7 cellular contexts compared by ENCODE assay signal in the genomic region with DNA sequence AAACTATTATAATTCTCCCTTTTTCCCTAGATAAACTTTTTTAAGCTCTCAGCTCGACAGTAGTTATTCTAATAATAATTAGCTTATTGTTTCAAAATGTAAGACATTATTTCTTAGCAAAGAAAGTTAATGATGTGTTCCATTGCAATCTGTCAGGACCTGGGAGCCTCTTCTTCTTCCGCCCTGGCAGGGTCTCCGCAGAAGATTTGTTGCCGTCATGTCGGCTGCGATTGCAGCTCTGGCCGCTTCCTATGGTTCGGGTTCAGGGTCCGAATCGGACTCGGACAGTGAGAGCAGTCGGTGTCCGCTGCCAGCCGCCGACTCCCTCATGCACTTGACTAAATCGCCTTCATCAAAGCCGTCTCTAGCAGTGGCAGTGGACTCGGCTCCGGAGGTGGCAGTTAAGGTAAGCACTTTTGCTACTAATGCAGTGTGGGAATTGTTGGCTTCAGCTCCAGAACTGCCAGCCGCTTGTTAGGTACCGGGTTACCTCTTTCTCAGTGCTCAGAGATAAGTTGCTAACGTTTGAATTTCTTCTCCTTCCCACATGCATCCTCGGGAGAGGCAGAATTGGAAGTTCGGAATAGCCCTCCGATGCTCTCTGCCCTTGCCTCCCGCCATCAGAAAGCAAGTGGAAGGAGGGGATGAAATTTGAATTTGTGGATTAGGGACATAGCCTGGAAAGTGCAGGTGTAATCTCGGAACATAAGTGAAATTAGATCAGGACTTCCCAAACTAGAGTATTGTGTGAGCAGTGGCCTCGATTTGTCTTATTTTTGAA. TPM values are rescaled to one million over a fixed set of nuclear protein-coding genes. Genes with fewer than 3 reads are reported as not detected.
DNase-seq lines count a peak whose midpoint lies in the region; ATAC-seq and TF ChIP-seq lines count a peak whose summit lies in the region.

A gene (plus strand): TSS at position 200 of the 781 bp plus-strand sequence. CDS start 18 bp downstream, at position 218.

- no peaks in the 10 kb centered on the region for H3K9me3 ChIP-seq in endodermal cell (ENCODE audit: control insufficient read depth, low read length)

- CTCF ChIA-PET in activated CD8-positive, alpha-beta T cell treated with anti-CD3 and anti-CD28 coated beads for 36 hours (lab: Charles Lee): interaction anchor here (1.2 to 2.9 kb wide), 3 partner anchors 8 to 140 kb away, joined by 3 to 7 read pairs (median 4); no protein-coding TSS in a partner anchor

- H3K9me3 Mint-ChIP-seq in activated CD8-positive, alpha-beta T cell treated with anti-CD3 and anti-CD28 coated beads for 36 hours: no peaks in the 10 kb centered on the region
- H3K9me3 Mint-ChIP-seq in endodermal cell: no peaks in the 10 kb centered on the region

- POLR2A ChIA-PET in activated CD8-positive, alpha-beta T cell treated with anti-CD3 and anti-CD28 coated beads for 36 hours (lab: Charles Lee): interaction anchor here (0.6 to 1.6 kb wide), 9 partner anchors 8 to 721 kb away, joined by 3 to 5 read pairs (median 4); a partner anchor contains a TSS

- peaks cover 10% of the 10 kb centered on the region for H3K4me1 Mint-ChIP-seq in activated CD8-positive, alpha-beta T cell treated with anti-CD3 and anti-CD28 coated beads for 36 hours (ENCODE audit: low read depth)
- peaks cover 4% of the 10 kb centered on the region for H3K4me1 Mint-ChIP-seq in endodermal cell

- H3K27me3 ChIP-seq in endodermal cell (ENCODE audit: control insufficient read depth, insufficient read depth, low read length, poor library complexity, severe bottlenecking): no peaks in the 10 kb centered on the region

- peak within 1 kb of the TSS; percentile 97 for H3K27ac ChIP-seq in endodermal cell (ENCODE audit: low read depth, low read length)

- no peaks in the 10 kb centered on the region for H3K36me3 ChIP-seq in endodermal cell (ENCODE audit: control insufficient read depth, insufficient read depth, low read length)

- H3K4me3 ChIP-seq in endodermal cell (ENCODE audit: low read length): peak within 1 kb of the TSS; percentile 88

- ATAC-seq in GM18517 (IDR thresholded peaks at IDR 0.05; ENCODE audit: unreplicated experiment) (peak; percentile 60), HG02642 (IDR thresholded peaks at IDR 0.05; ENCODE audit: poor library complexity, unreplicated experiment) (peak; percentile 54)
- ATAC-seq in activated CD8-positive, alpha-beta T cell treated with anti-CD3 and anti-CD28 coated beads for 36 hours: peak; percentile 55

- TF ChIP-seq CTCF in activated CD8-positive, alpha-beta T cell treated with anti-CD3 and anti-CD28 coated beads for 36 hours (IDR thresholded peaks at IDR 0.05): no peak
- TF ChIP-seq CTCF in endodermal cell (conservative IDR thresholded peaks at IDR 0.05): no peak

- no peaks in the 10 kb centered on the region for H3K36me3 Mint-ChIP-seq in activated CD8-positive, alpha-beta T cell treated with anti-CD3 and anti-CD28 coated beads for 36 hours (ENCODE audit: low read depth)
- peaks cover under 1% of the 10 kb centered on the region for H3K36me3 Mint-ChIP-seq in endodermal cell (ENCODE audit: low read depth)

- intact Hi-C loops in activated CD8-positive, alpha-beta T cell treated with anti-CD3 and anti-CD28 coated beads for 36 hours (cut with micrococcal nuclease): no loop called here

- WGBS in endodermal cell (ENCODE audit: insufficient coverage in 1 of 2, insufficient read length in 1 of 2), 2 experiments: 0 to 2% methylated on average over 8 to 28 of the region's 28 CpGs

- peaks cover 6% of the 10 kb centered on the region for H3K27me3 Mint-ChIP-seq in activated CD8-positive, alpha-beta T cell treated with anti-CD3 and anti-CD28 coated beads for 36 hours
- no peaks in the 10 kb centered on the region for H3K27me3 Mint-ChIP-seq in endodermal cell (ENCODE audit: insufficient read depth)

- H3K27ac Mint-ChIP-seq in activated CD8-positive, alpha-beta T cell treated with anti-CD3 and anti-CD28 coated beads for 36 hours: no peak within 1 kb of the TSS
- H3K27ac Mint-ChIP-seq in endodermal cell: peak within 1 kb of the TSS; percentile 98

- no peak within 1 kb of the TSS for H3K4me3 Mint-ChIP-seq in activated CD8-positive, alpha-beta T cell treated with anti-CD3 and anti-CD28 coated beads for 36 hours
- H3K4me3 Mint-ChIP-seq in endodermal cell: no peak within 1 kb of the TSS

- H3K9ac ChIP-seq in endodermal cell (ENCODE audit: extremely low read depth, low read length, poor library complexity, severe bottlenecking): peak within 1 kb of the TSS; percentile 72

- DNase-seq in NCI-H2196 (lab: John Stamatoyannopoulos, UW; ENCODE audit: unreplicated experiment) (peak; percentile 69), endodermal cell (peak; percentile 85), myocyte (ENCODE audit: low read depth) (no peak)
- DNase-seq in activated CD8-positive, alpha-beta T cell treated with anti-CD3 and anti-CD28 coated beads for 36 hours: peak; percentile 65
- peak in 4 of 6 experiments; percentile 43 to 92 (median 56) for DNase-seq in stimulated activated naive CD4-positive, alpha-beta T cell (lab: John Stamatoyannopoulos, UW)

- no peaks in the 10 kb centered on the region for H3K4me1 ChIP-seq in endodermal cell (ENCODE audit: control insufficient read depth, insufficient read depth, low read length)

RNA-seq across cellular contexts. Expression of the gene that starts here (rescaled TPM):
- total RNA-seq in activated CD8-positive, alpha-beta T cell treated with anti-CD3 and anti-CD28 coated beads for 36 hours: 10 to 100 TPM; 25.5 to 26.0 TPM
- total RNA-seq in endodermal cell (10 to 100 TPM; 25.7 to 26.8 TPM), myocyte (14.6 and 16.3 TPM in 2 replicates)
- 21.8 TPM for polyA plus RNA-seq in endodermal cell (2013, experiment 1 of 2)
- polyA plus RNA-seq in endodermal cell (2013, experiment 2 of 2): 21.3 TPM
- 7.3 TPM for polyA plus RNA-seq in myocyte (2012)
